In genomic region chr7:65809982-65810288, GRCh38 we compare ENCODE assay signal across 16 cellular contexts.
DNase-seq lines count a peak whose midpoint lies in the region; ATAC-seq and TF ChIP-seq lines count a peak whose summit lies in the region.
"Had no signal": no experiment of that assay in that cellular context is flagged by ENCODE, and none has a peak within 500 bp of the region (broad histone marks: within the 10 kb centered on the region; RNA-seq: fewer than 3 reads in every experiment).

No MANE protein-coding gene starts in this region.

- peaks cover 13% of the 10 kb centered on the region for H3K4me1 Mint-ChIP-seq in activated B cell treated with CpG ODN at 0.5 μM for 24 hours

- POLR2A ChIA-PET in activated B cell treated with CpG ODN at 0.5 μM for 24 hours (lab: Charles Lee) = interaction anchor here (0.7 to 1.6 kb wide), 2 partner anchors 59 to 84 kb away, joined by 3 to 4 read pairs; no protein-coding TSS in a partner anchor

- TF ChIP-seq CTCF in activated B cell treated with CpG ODN at 0.5 μM for 24 hours (IDR thresholded peaks at IDR 0.05) (no peak), MM.1S (IDR thresholded peaks at IDR 0.05; ENCODE audit: low read length) (no peak)

- no peak overlapping the region for H3K9ac ChIP-seq in MM.1S (ENCODE audit: low read length)

- DNase-seq in activated B cell treated with CpG ODN at 0.5 μM for 24 hours (no peak), SK-N-DZ (ENCODE audit: low spot score) (no peak), MM.1S (no peak)
- DNase-seq in activated effector memory CD4-positive, alpha-beta T cell treated with Interleukin-2 at 50 U/mL for 16 hours = no peak
- DNase-seq: activated CD4-positive, CD25-positive, alpha-beta regulatory T cell treated with anti-CD3 and anti-CD28 coated beads, Interleukin-2, amount 50 U/mL, for 72 hours; activated gamma-delta T cell treated with Interleukin-2 at 50 U/mL for 16 hours; NCI-H187 treated with DMSO at 0.1 percent for 48 hours; NK-92 treated with Interleukin-12 subunit alpha and Interleukin-12 subunit beta, amount 100 ng/mL, for 24 hours; ovary; stimulated activated CD4-positive, alpha-beta T cell treated with anti-CD3 and anti-CD28 coated beads, Interleukin-2, amount 100 ng/mL, for 24 hours had no signal

- CTCF ChIA-PET in activated B cell treated with CpG ODN at 0.5 μM for 24 hours (lab: Charles Lee) = no interaction called here

- intact Hi-C loops in activated B cell treated with CpG ODN at 0.5 μM for 24 hours (cut with micrococcal nuclease) = loop anchor here (1.0 kb wide), 1 partner anchor 63 kb away; the partner anchor contains the start of gene VKORC1L1

- no peaks in the 10 kb centered on the region for H3K9me3 Mint-ChIP-seq in activated B cell treated with CpG ODN at 0.5 μM for 24 hours
- H3K9me3 Mint-ChIP-seq: IgD-negative memory B cell had no signal

- H3K36me3 Mint-ChIP-seq in activated B cell treated with CpG ODN at 0.5 μM for 24 hours (ENCODE audit: low read depth) = no peaks in the 10 kb centered on the region

- no peak overlapping the region for H3K4me3 ChIP-seq in MM.1S (ENCODE audit: low read length)
- H3K4me3 ChIP-seq: ovary had no signal

- H3F3A ChIP-seq in MM.1S (ENCODE audit: insufficient read depth, low read length) = no peaks in the 10 kb centered on the region

- no peak overlapping the region for H3K27ac ChIP-seq in MM.1S (ENCODE audit: low read length)
- H3K27ac ChIP-seq: epithelial cell of prostate, ovary had no signal

- H3K79me2 ChIP-seq in MM.1S (ENCODE audit: low read length) = no peaks in the 10 kb centered on the region

- H3K4me1 ChIP-seq in MM.1S (ENCODE audit: low read length) = no peaks in the 10 kb centered on the region

- ATAC-seq in GM18873 (IDR thresholded peaks at IDR 0.05; ENCODE audit: low FRiP score, unreplicated experiment) = peak; percentile 31
- ATAC-seq in GM21528 (IDR thresholded peaks at IDR 0.05; ENCODE audit: low FRiP score, unreplicated experiment) = peak; percentile 31
- peak; percentile 40 for ATAC-seq in HG03039 (IDR thresholded peaks at IDR 0.05; ENCODE audit: unreplicated experiment)
- ATAC-seq in activated B cell treated with CpG ODN at 0.5 μM for 24 hours (ENCODE audit: low read depth) = no peak

- no peaks in the 10 kb centered on the region for H3K27me3 ChIP-seq in MM.1S (replicated peaks; ENCODE audit: insufficient read depth, low read length)
- H3K27me3 ChIP-seq: ovary had no signal

- no peak overlapping the region for H3K4me2 ChIP-seq in MM.1S (ENCODE audit: low read depth, low read length)

- H3K36me3 ChIP-seq in MM.1S (replicated peaks; ENCODE audit: insufficient read depth, low read length) = no peaks in the 10 kb centered on the region
- H3K36me3 ChIP-seq: ovary had no signal

- H3K9me2 ChIP-seq in MM.1S (replicated peaks; ENCODE audit: insufficient read depth, low read length) = no peaks in the 10 kb centered on the region

- no peaks in the 10 kb centered on the region for H4K20me1 ChIP-seq in MM.1S (ENCODE audit: insufficient read depth, low read length)

- H2AFZ ChIP-seq in MM.1S (ENCODE audit: low read length) = no peak overlapping the region

- no peaks in the 10 kb centered on the region for H3K27me3 Mint-ChIP-seq in activated B cell treated with CpG ODN at 0.5 μM for 24 hours
- H3K27me3 Mint-ChIP-seq: IgD-negative memory B cell; stimulated activated naive CD8-positive, alpha-beta T cell treated with anti-CD3 and anti-CD28 coated beads, Interleukin-15, Interleukin-2, amounts not matched to agents 100 ng/mL and 50 ng/mL, for 24 hours had no signal

- no peaks in the 10 kb centered on the region for H3K9me3 ChIP-seq in MM.1S (replicated peaks; ENCODE audit: insufficient read depth, low read length)
- H3K9me3 ChIP-seq: ovary had no signal

- peak overlapping the region; percentile 74 for H3K27ac Mint-ChIP-seq in activated B cell treated with CpG ODN at 0.5 μM for 24 hours
- H3K27ac Mint-ChIP-seq: stimulated activated naive CD8-positive, alpha-beta T cell treated with anti-CD3 and anti-CD28 coated beads, Interleukin-15, Interleukin-2, amounts not matched to agents 100 ng/mL and 50 ng/mL, for 24 hours had no signal

- peak overlapping the region; percentile 54 for H3K4me3 Mint-ChIP-seq in activated B cell treated with CpG ODN at 0.5 μM for 24 hours
- H3K4me3 Mint-ChIP-seq: stimulated activated naive CD8-positive, alpha-beta T cell treated with anti-CD3 and anti-CD28 coated beads, Interleukin-15, Interleukin-2, amounts not matched to agents 100 ng/mL and 50 ng/mL, for 24 hours had no signal
